Comparison of ENCODE assay signal across 1 cellular context in the genomic region with DNA sequence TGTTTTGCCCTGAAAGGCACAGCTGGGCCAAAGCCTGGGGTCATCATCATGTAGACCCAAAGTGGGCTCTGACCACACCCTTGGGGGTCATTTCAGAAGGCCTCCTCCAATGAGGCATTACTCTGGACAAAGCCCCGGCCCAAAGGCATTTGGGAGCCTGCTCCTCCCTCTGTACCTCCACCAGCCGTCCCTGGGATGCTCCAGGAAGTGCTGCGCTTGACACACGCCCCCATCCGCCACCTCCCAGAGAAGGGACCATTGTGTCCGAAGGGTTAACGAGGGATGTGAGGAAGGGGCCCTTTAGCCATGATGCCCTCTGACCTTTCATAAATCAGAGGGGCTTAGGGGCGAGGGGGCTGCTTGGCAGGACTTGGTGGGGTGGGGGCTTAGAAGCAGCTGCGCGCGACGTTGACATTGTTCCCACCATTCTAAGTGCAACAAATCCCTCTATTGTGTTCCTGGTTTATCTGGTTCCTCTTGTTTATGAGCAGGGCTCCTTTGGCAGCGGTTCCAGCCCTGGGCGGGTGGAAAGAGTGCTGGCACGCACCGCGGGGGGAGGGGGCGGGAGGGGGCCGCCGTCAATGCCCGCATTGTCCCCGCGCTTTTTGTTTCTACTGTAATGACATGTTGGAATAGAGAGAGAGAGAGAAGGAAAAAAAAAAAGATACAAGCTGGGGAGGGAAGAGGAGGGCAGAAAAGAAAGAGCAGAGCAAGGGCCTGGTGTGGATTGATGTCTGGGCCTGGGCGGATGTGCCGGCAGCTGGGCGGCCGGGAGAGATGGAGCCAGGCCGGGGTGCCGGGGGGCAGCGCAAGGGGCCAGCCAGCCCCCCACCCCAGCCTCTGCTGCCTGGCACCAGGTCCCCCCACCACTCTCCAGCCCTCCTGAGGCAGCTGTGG.
TF ChIP-seq lines count a peak whose summit lies in the region.

No MANE protein-coding gene starts in this region.

TF ChIP-seq in HCT116, 20 proteins besides CTCF, POLR2A, EP300 and RAD21 (continued from another document):
- TF ChIP-seq, protein P1, sequence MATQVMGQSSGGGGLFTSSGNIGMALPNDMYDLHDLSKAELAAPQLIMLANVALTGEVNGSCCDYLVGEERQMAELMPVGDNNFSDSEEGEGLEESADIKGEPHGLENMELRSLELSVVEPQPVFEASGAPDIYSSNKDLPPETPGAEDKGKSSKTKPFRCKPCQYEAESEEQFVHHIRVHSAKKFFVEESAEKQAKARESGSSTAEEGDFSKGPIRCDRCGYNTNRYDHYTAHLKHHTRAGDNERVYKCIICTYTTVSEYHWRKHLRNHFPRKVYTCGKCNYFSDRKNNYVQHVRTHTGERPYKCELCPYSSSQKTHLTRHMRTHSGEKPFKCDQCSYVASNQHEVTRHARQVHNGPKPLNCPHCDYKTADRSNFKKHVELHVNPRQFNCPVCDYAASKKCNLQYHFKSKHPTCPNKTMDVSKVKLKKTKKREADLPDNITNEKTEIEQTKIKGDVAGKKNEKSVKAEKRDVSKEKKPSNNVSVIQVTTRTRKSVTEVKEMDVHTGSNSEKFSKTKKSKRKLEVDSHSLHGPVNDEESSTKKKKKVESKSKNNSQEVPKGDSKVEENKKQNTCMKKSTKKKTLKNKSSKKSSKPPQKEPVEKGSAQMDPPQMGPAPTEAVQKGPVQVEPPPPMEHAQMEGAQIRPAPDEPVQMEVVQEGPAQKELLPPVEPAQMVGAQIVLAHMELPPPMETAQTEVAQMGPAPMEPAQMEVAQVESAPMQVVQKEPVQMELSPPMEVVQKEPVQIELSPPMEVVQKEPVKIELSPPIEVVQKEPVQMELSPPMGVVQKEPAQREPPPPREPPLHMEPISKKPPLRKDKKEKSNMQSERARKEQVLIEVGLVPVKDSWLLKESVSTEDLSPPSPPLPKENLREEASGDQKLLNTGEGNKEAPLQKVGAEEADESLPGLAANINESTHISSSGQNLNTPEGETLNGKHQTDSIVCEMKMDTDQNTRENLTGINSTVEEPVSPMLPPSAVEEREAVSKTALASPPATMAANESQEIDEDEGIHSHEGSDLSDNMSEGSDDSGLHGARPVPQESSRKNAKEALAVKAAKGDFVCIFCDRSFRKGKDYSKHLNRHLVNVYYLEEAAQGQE (IDR thresholded peaks at IDR 0.05; ENCODE audit: low read depth): no peak
